ENCODE assay signal across 7 cellular contexts in genomic region chr5:141491323-141492167, GRCh38. TPM values are rescaled to one million over a fixed set of nuclear protein-coding genes. Genes with fewer than 3 reads are reported as not detected.
DNase-seq lines count a peak whose midpoint lies in the region; ATAC-seq and TF ChIP-seq lines count a peak whose summit lies in the region.

No MANE protein-coding gene starts in this region.

- no peak overlapping the region for H3K23ac ChIP-seq in trophoblast cell (ENCODE audit: low read length)

- H3K79me1 ChIP-seq in trophoblast cell (ENCODE audit: low read length): peaks cover 4% of the 10 kb centered on the region

- H2BK5ac ChIP-seq in trophoblast cell (ENCODE audit: low read depth, low read length, poor library complexity): no peak overlapping the region

- H3F3A ChIP-seq in smooth muscle cell (ENCODE audit: low read depth): peaks cover 40% of the 10 kb centered on the region

- no peak for DNase-seq in central memory CD8-positive, alpha-beta T cell (ENCODE audit: low spot score in 2 of 2)
- DNase-seq in smooth muscle cell (lab: John Stamatoyannopoulos, UW; ENCODE audit: unreplicated experiment) (no peak), cerebellar cortex (ENCODE audit: low spot score) (no peak), trophoblast cell (no peak), omental fat pad (ENCODE audit: low spot score) (no peak)

- no peak overlapping the region for H3K27ac Mint-ChIP-seq in central memory CD8-positive, alpha-beta T cell (ENCODE audit: low read depth)

- peaks cover 67% of the 10 kb centered on the region for H4K20me1 ChIP-seq in smooth muscle cell (ENCODE audit: low read depth)

- H3K4me3 ChIP-seq in smooth muscle cell (no peak overlapping the region), trophoblast cell (ENCODE audit: low read depth, low read length) (no peak overlapping the region)

- H3K36me3 Mint-ChIP-seq in central memory CD8-positive, alpha-beta T cell (ENCODE audit: insufficient read depth): peaks cover 4% of the 10 kb centered on the region

- H3K9me3 Mint-ChIP-seq in central memory CD8-positive, alpha-beta T cell: no peaks in the 10 kb centered on the region

- H2BK120ac ChIP-seq in trophoblast cell (ENCODE audit: insufficient read depth, low read length, poor library complexity): no peak overlapping the region

- H3K9me3 ChIP-seq in smooth muscle cell (replicated peaks; ENCODE audit: low read depth): no peaks in the 10 kb centered on the region
- peaks cover 9% of the 10 kb centered on the region for H3K9me3 ChIP-seq in trophoblast cell (ENCODE audit: insufficient read depth, low read depth, low read length)

- peak overlapping the region; percentile 48 for H3K4me3 Mint-ChIP-seq in central memory CD8-positive, alpha-beta T cell

- H3K27me3 ChIP-seq in smooth muscle cell (ENCODE audit: low read depth) (no peaks in the 10 kb centered on the region), trophoblast cell (ENCODE audit: insufficient read depth, low read length) (peaks cover 9% of the 10 kb centered on the region)

- peak overlapping the region; percentile 73 for H3K4me2 ChIP-seq in smooth muscle cell
- no peak overlapping the region for H3K4me2 ChIP-seq in trophoblast cell (ENCODE audit: low read length)

- no peak overlapping the region for H4K12ac ChIP-seq in trophoblast cell (ENCODE audit: low read depth, low read length)

- H3K18ac ChIP-seq in trophoblast cell (ENCODE audit: low read length): no peak overlapping the region

- H3K4me1 Mint-ChIP-seq in central memory CD8-positive, alpha-beta T cell: peaks cover 12% of the 10 kb centered on the region

- H3K79me2 ChIP-seq in smooth muscle cell (ENCODE audit: low read depth) (peaks cover 34% of the 10 kb centered on the region), trophoblast cell (ENCODE audit: control insufficient read depth, insufficient read depth, low read length, poor library complexity) (no peaks in the 10 kb centered on the region)

- no peak overlapping the region for H4K8ac ChIP-seq in trophoblast cell (ENCODE audit: low read depth, low read length)

- H3K27me3 Mint-ChIP-seq in central memory CD8-positive, alpha-beta T cell: peaks cover 97% of the 10 kb centered on the region

- no peak overlapping the region for H2BK12ac ChIP-seq in trophoblast cell (ENCODE audit: low read length)

- no peaks in the 10 kb centered on the region for H3K36me3 ChIP-seq in smooth muscle cell (ENCODE audit: low read depth)
- H3K36me3 ChIP-seq in trophoblast cell (ENCODE audit: control insufficient read depth in 1 of 2, insufficient read depth in 2 of 2, low read length in 2 of 2): peaks cover 53% of the 10 kb centered on the region in 2 experiments

- H3K4me1 ChIP-seq in smooth muscle cell (ENCODE audit: low read depth) (peaks cover 25% of the 10 kb centered on the region), trophoblast cell (ENCODE audit: control insufficient read depth in 1 of 2, insufficient read depth in 2 of 2, low read length in 2 of 2) (peaks cover 18 to 32% of the 10 kb centered on the region in 2 experiments)

- TF ChIP-seq CTCF in smooth muscle cell (IDR thresholded peaks at IDR 0.05; ENCODE audit: borderline replicate concordance, insufficient read depth, poor library complexity, severe bottlenecking) (no peak), omental fat pad (IDR thresholded peaks at IDR 0.05) (no peak)

- H2AFZ ChIP-seq in smooth muscle cell (ENCODE audit: low read depth) (no peak overlapping the region), trophoblast cell (ENCODE audit: insufficient read depth, low read length, poor library complexity) (no peak overlapping the region)

- H3K4ac ChIP-seq in trophoblast cell (ENCODE audit: low read depth, low read length): no peak overlapping the region

- H2AK5ac ChIP-seq in trophoblast cell (ENCODE audit: low read length): no peak overlapping the region

- H3K9ac ChIP-seq in smooth muscle cell (ENCODE audit: low read depth): no peak overlapping the region
- H3K9ac ChIP-seq in trophoblast cell (ENCODE audit: low read length): no peak overlapping the region

- 38% methylated on average over 64 of the region's 66 CpGs for WGBS in smooth muscle cell (ENCODE audit: low lambda C conversion rate)
- no CpG with 5 or more reads among the region's 66 CpGs for WGBS in trophoblast cell (ENCODE audit: extremely low coverage, insufficient coverage, insufficient read length)

- H3K14ac ChIP-seq in trophoblast cell (ENCODE audit: low read length): no peak overlapping the region

- ATAC-seq in GM19035 (IDR thresholded peaks at IDR 0.05; ENCODE audit: unreplicated experiment) (peak; percentile 34), HG02870 (IDR thresholded peaks at IDR 0.05; ENCODE audit: unreplicated experiment) (peak; percentile 32), omental fat pad (ENCODE audit: low FRiP score) (no peak)
- peak; percentile 13 for ATAC-seq in central memory CD8-positive, alpha-beta T cell (replicated peaks; ENCODE audit: extremely low read depth, poor library complexity, severe bottlenecking)

- H4K91ac ChIP-seq in trophoblast cell (ENCODE audit: low read depth, low read length): no peak overlapping the region

- H3K27ac ChIP-seq in smooth muscle cell (ENCODE audit: low read depth): no peak overlapping the region
- no peak overlapping the region for H3K27ac ChIP-seq in trophoblast cell (ENCODE audit: low read depth, low read length)

RNA-seq across cellular contexts. Expression of gene PCDHGC5, which starts 2.7 kb away (rescaled TPM):
- 1.8 and 3.4 TPM in 2 replicates for total RNA-seq in smooth muscle cell
- 1.5 and 3.3 TPM in 2 replicates for polyA plus RNA-seq in smooth muscle cell
- 0.85 and 0.88 TPM in 2 replicates for polyA plus RNA-seq in trophoblast cell (2013)
- total RNA-seq in omental fat pad: 1 to 10 TPM; 1.1 to 3.2 (median 2.1) TPM

RNA-seq across cellular contexts. Expression of gene PCDHGC4, which starts 6.7 kb away (rescaled TPM):
- total RNA-seq in smooth muscle cell (1.2 and 3.8 TPM in 2 replicates), omental fat pad (1 to 10 TPM; 1.5 to 4.1 (median 3.5) TPM)
- polyA plus RNA-seq in smooth muscle cell: 0.12 and 0.16 TPM in 2 replicates
- 2.5 and 3.3 TPM in 2 replicates for polyA plus RNA-seq in trophoblast cell (2013)

RNA-seq across cellular contexts. Expression of gene PCDHGC3, which starts 15.8 kb away (rescaled TPM):
- total RNA-seq in smooth muscle cell (38.2 and 50.3 TPM in 2 replicates), omental fat pad (10 to 100 TPM; 34.8 to 83.1 (median 41.9) TPM)
- polyA plus RNA-seq in smooth muscle cell: 98.4 and 111 TPM in 2 replicates
- polyA plus RNA-seq in trophoblast cell (2013): 129 and 131 TPM in 2 replicates
